In the genomic region with DNA sequence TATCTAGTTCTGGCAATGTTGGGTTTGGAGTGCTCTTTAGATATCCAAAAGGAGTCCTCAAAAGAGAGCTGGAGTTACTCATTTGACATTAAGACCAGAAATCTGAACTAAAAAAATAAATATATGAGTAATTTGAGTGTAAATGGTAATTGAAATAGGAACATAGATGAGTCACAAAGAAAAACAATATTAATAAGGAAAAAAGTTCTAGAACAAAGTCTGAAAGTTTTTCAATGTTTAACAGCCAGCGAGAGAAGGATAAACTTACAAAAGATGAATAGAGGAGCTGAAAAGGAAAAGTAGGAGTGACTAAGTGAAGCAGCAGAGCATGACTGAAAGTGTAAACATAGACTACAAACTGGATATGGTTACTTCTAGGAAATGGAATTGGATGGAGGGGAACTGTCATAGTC, we compare ENCODE assay signal across 14 cellular contexts. TPM values are rescaled to one million over a fixed set of nuclear protein-coding genes. Genes with fewer than 3 reads are reported as not detected.
DNase-seq lines count a peak whose midpoint lies in the region; ATAC-seq, FAIRE-seq and TF ChIP-seq lines count a peak whose summit lies in the region.
"Had no signal": no experiment of that assay in that cellular context is flagged by ENCODE, and none has a peak within 500 bp of the region (broad histone marks: within the 10 kb centered on the region; RNA-seq: fewer than 3 reads in every experiment).

No MANE protein-coding gene starts in this region.

- intact Hi-C loops in HepG2 (cut with micrococcal nuclease; ENCODE audit: unreplicated experiment) (no loop called here), right lobe of liver (cut with DNase I) (no loop called here), natural killer cell (cut with micrococcal nuclease) (no loop called here)

- no peaks in the 10 kb centered on the region for H4K20me1 ChIP-seq in HepG2 (ENCODE audit: insufficient read depth, low read length)
- H4K20me1 ChIP-seq in hepatocyte (ENCODE audit: insufficient read depth, poor library complexity, severe bottlenecking) = no peaks in the 10 kb centered on the region

- H3K27me3 ChIP-seq in HepG2 (ENCODE audit: control insufficient read depth in 1 of 2, insufficient read depth in 2 of 2, low read length in 2 of 2) (no peaks in the 10 kb centered on the region), right lobe of liver (no peaks in the 10 kb centered on the region), hepatocyte (no peaks in the 10 kb centered on the region)

- no peaks in the 10 kb centered on the region for H3K9me2 ChIP-seq in hepatocyte (replicated peaks; ENCODE audit: insufficient read depth)

- POLR2A ChIA-PET in HepG2 (lab: Yijun Ruan, JAX) = no interaction called here

- no peaks in the 10 kb centered on the region for H3K9me3 ChIP-seq in HepG2 (ENCODE audit: low read length)
- no peaks in the 10 kb centered on the region for H3K9me3 ChIP-seq in right lobe of liver
- peaks cover 6% of the 10 kb centered on the region for H3K9me3 ChIP-seq in hepatocyte (ENCODE audit: low read depth)
- H3K9me3 ChIP-seq: thoracic aorta had no signal

- DNase-seq in HepG2 (ENCODE audit: low spot score) (no peak), right lobe of liver (no peak), amniotic epithelial cell (ENCODE audit: low read depth) (peak; percentile 34), fibroblast of the aortic adventitia (ENCODE audit: low read depth) (peak; percentile 27), stromal cell of bone marrow (ENCODE audit: low read depth) (peak; percentile 62), natural killer cell (no peak), hepatocyte (ENCODE audit: low spot score) (no peak), urothelium cell line (ENCODE audit: low spot score) (no peak)
- DNase-seq: activated CD4-positive, CD25-positive, alpha-beta regulatory T cell treated with anti-CD3 and anti-CD28 coated beads, Interleukin-2, amount 50 U/mL, for 72 hours; activated naive CD4-positive, alpha-beta T cell treated with anti-CD3 and anti-CD28 coated beads, Interleukin-2, amount 50 U/mL, for 16 hours; NCI-H187 had no signal

- no peak for ATAC-seq in HepG2
- ATAC-seq in right lobe of liver = no peak
- no peak for ATAC-seq in natural killer cell

- CTCF ChIA-PET in HepG2 (lab: Yijun Ruan, JAX; ENCODE audit: low intra/inter-chr PET ratio, low total read pairs) = no interaction called here

- no peak for TF ChIP-seq EP300 in HepG2 (IDR thresholded peaks at IDR 0.05; ENCODE audit: low read depth in 2 of 2, low read length in 2 of 2)
- no peak for TF ChIP-seq EP300 in HepG2 (CRISPR knock-in tag; IDR thresholded peaks at IDR 0.05; ENCODE audit: borderline replicate concordance)

- TF ChIP-seq CTCF in HepG2 (CRISPR knock-in tag; IDR thresholded peaks at IDR 0.05) (no peak), right lobe of liver (IDR thresholded peaks at IDR 0.05) (no peak), fibroblast of the aortic adventitia (IDR thresholded peaks at IDR 0.05; ENCODE audit: insufficient read depth, low read length) (no peak), natural killer cell (IDR thresholded peaks at IDR 0.05) (no peak), hepatocyte (IDR thresholded peaks at IDR 0.05; ENCODE audit: poor library complexity) (no peak)

- H2AFZ ChIP-seq in HepG2 (ENCODE audit: low read length) = no peak overlapping the region
- H2AFZ ChIP-seq in hepatocyte = no peak overlapping the region

- no peak for TF ChIP-seq RAD21 in HepG2 (CRISPR knock-in tag; IDR thresholded peaks at IDR 0.05)

- no peak overlapping the region for H3K9ac ChIP-seq in HepG2 (ENCODE audit: insufficient read depth, low read depth, low read length)

- H3K4me3 ChIP-seq in HepG2 (replicated peaks in 1 of 3; ENCODE audit: insufficient read depth in 1 of 3, low read depth in 2 of 3, low read length in 3 of 3) = no peak overlapping the region
- H3K4me3 ChIP-seq in right lobe of liver = no peak overlapping the region
- H3K4me3 ChIP-seq in fibroblast of the aortic adventitia (ENCODE audit: low read depth, low read length) = no peak overlapping the region
- H3K4me3 ChIP-seq in hepatocyte = no peak overlapping the region
- H3K4me3 ChIP-seq: thoracic aorta had no signal

- H3K4me1 ChIP-seq in HepG2 (ENCODE audit: insufficient read depth, low read length) (peaks cover 8% of the 10 kb centered on the region), right lobe of liver (no peaks in the 10 kb centered on the region), hepatocyte (ENCODE audit: insufficient read depth) (no peaks in the 10 kb centered on the region)

- no TSS peak for BruUV-seq in HepG2 (replicated peaks; lab: Mats Ljungman, UMichigan)

- H3K36me3 ChIP-seq in HepG2 (replicated peaks in 1 of 2; ENCODE audit: control insufficient read depth in 1 of 2, insufficient read depth in 2 of 2, low read length in 2 of 2) = no peaks in the 10 kb centered on the region
- peaks cover 0 to 5% (median 0%) of the 10 kb centered on the region in 4 donors for H3K36me3 ChIP-seq in right lobe of liver
- H3K36me3 ChIP-seq in hepatocyte (replicated peaks; ENCODE audit: insufficient read depth, low read depth) = no peaks in the 10 kb centered on the region
- H3K36me3 ChIP-seq: thoracic aorta had no signal

- H3K27ac Mint-ChIP-seq in natural killer cell = no peak overlapping the region

- in situ Hi-C loops in HepG2 (cut with HindIII; ENCODE audit: extremely low pct_ligation_motif_present, low pct_unique_long_range_greater_than_20kb) = no loop called here

- H3K27me3 Mint-ChIP-seq in natural killer cell (ENCODE audit: low read depth in 2 of 2) = no peaks in the 10 kb centered on the region

- H3K79me2 ChIP-seq in HepG2 (ENCODE audit: insufficient read depth, low read length) (no peaks in the 10 kb centered on the region), hepatocyte (no peaks in the 10 kb centered on the region)

- no peak for TF ChIP-seq POLR2A in HepG2 (IDR thresholded peaks at IDR 0.05; ENCODE audit: insufficient read depth in 1 of 2, low read depth in 2 of 2, low read length in 2 of 2)
- no peak for TF ChIP-seq POLR2A in right lobe of liver (IDR thresholded peaks at IDR 0.05)

- H3K4me1 Mint-ChIP-seq in natural killer cell = no peaks in the 10 kb centered on the region

- H3K27ac ChIP-seq in HepG2 (ENCODE audit: extremely low read length, insufficient read depth, low read length) = no peak overlapping the region
- no peak overlapping the region for H3K27ac ChIP-seq in right lobe of liver
- no peak overlapping the region for H3K27ac ChIP-seq in hepatocyte
- H3K27ac ChIP-seq: RWPE1, thoracic aorta had no signal

- H3K4me2 ChIP-seq in HepG2 (ENCODE audit: low read depth, low read length) (no peak overlapping the region), hepatocyte (no peak overlapping the region)

- FAIRE-seq in HepG2 (lab: Jason Lieb, UNC) (no peak), urothelium cell line (lab: Jason Lieb, UNC) (no peak)
- FAIRE-seq: GM19239 had no signal

- WGBS in HepG2 (ENCODE audit: low lambda C conversion rate) = 55% methylated on average over 1 of the region's 1 CpG
- 63% methylated on average over 1 of the region's 1 CpG for WGBS in right lobe of liver (ENCODE audit: insufficient coverage, low coverage, low lambda C conversion rate, missing lambda C conversion rate)
- WGBS in hepatocyte (ENCODE audit: low lambda C conversion rate, missing lambda C conversion rate) = 78% methylated on average over 1 of the region's 1 CpG

- H3K36me3 Mint-ChIP-seq in natural killer cell = no peaks in the 10 kb centered on the region

- no peak overlapping the region for H3K4me3 Mint-ChIP-seq in natural killer cell

- H3K9me3 Mint-ChIP-seq in natural killer cell = peaks cover 2% of the 10 kb centered on the region in 2 donors

TF ChIP-seq in HepG2, 621 proteins besides CTCF, POLR2A, EP300 and RAD21:
- TF ChIP-seq BCL6 (CRISPR knock-in tag; IDR thresholded peaks at IDR 0.05) (peak; percentile 28; the same call in 1 of the 2 replicates), NR3C1 (CRISPR knock-in tag; IDR thresholded peaks at IDR 0.05) (no peak)

RNA-seq across cellular contexts. Expression of a gene that starts 46.8 kb away (rescaled TPM):
- total RNA-seq in HepG2 (2016; rRNA removed; fragmentation: Illumina TruSeq; extraction: Trizol) (9.2 and 9.9 TPM in 2 replicates), right lobe of liver (1 to 10 TPM; 4.7 to 8.7 (median 6.8) TPM), fibroblast of the aortic adventitia (ENCODE audit: low replicate concordance) (7.2 and 8.0 TPM in 2 replicates), natural killer cell (1 to 10 TPM; 5.2 to 6.9 (median 6.7) TPM), hepatocyte (6.4 and 9.3 TPM in 2 replicates)
- 8.8 and 15.2 TPM in 2 replicates for total RNA-seq in HepG2 (2016; cell fraction: cytosol; rRNA removed; fragmentation: Illumina TruSeq; extraction: Trizol; ENCODE audit: low read depth)
- 10.6 and 10.7 TPM in 2 replicates for total RNA-seq in HepG2 (2016; cell fraction: insoluble cytoplasmic fraction; rRNA removed; fragmentation: Illumina TruSeq; extraction: Trizol)
- total RNA-seq in HepG2 (2016; cell fraction: membrane; rRNA removed; fragmentation: Illumina TruSeq; extraction: Trizol) = 9.2 and 10.4 TPM in 2 replicates
- 14.1 and 16.8 TPM in 2 replicates for total RNA-seq in HepG2 (2016; cell fraction: nucleus; rRNA removed; fragmentation: Illumina TruSeq; extraction: Trizol)
- polyA plus RNA-seq in HepG2 (2011; rRNA removed) (4.6 and 6.7 TPM in 2 replicates), hepatocyte (6.9 and 7.2 TPM in 2 replicates)
- polyA plus RNA-seq in HepG2 (2011; cell fraction: cytosol; rRNA removed) = 4.8 and 5.6 TPM in 2 replicates
- 11.4 and 11.7 TPM in 2 replicates for polyA plus RNA-seq in HepG2 (2011; cell fraction: nucleus; rRNA removed)
- 5.2 TPM in 2 replicates for polyA plus RNA-seq in HepG2 (2012)
- polyA plus RNA-seq in HepG2 (2016; cell fraction: cytosol; fragmentation: Illumina TruSeq; extraction: Trizol; ENCODE audit: low read depth) = 3.9 and 4.2 TPM in 2 replicates
- 7.7 and 8.5 TPM in 2 replicates for polyA plus RNA-seq in HepG2 (2016; cell fraction: insoluble cytoplasmic fraction; fragmentation: Illumina TruSeq; extraction: Trizol; ENCODE audit: low read depth)
- 7.6 and 8.0 TPM in 2 replicates for polyA plus RNA-seq in HepG2 (2016; cell fraction: membrane; fragmentation: Illumina TruSeq; extraction: Trizol; ENCODE audit: low read depth)
- 9.1 and 12.4 TPM in 2 replicates for polyA plus RNA-seq in HepG2 (2016; cell fraction: nucleus; fragmentation: Illumina TruSeq; extraction: Trizol; ENCODE audit: insufficient read depth, low read depth)
- polyA minus RNA-seq in HepG2 (2011; rRNA and poly(A)+ RNA removed; ENCODE audit: low replicate concordance) = 4.9 and 11.6 TPM in 2 replicates
- 6.4 and 6.9 TPM in 2 replicates for polyA minus RNA-seq in HepG2 (2011; cell fraction: cytosol; rRNA and poly(A)+ RNA removed)
- 33.6 and 34.5 TPM in 2 replicates for polyA minus RNA-seq in HepG2 (2011; cell fraction: nucleus; rRNA and poly(A)+ RNA removed)

Comparison
In these comparisons a context has a peak if more than half of its experiments do, and no peak if none do; other contexts are left out.
1. DNase-seq: peak in amniotic epithelial cell (single experiment), fibroblast of the aortic adventitia (single experiment) and stromal cell of bone marrow (single experiment); none in HepG2 (single experiment), right lobe of liver (0 of 3), natural killer cell (single experiment), hepatocyte (single experiment) and urothelium cell line (single experiment).